2 cellular contexts compared by ENCODE assay signal in the genomic region with DNA sequence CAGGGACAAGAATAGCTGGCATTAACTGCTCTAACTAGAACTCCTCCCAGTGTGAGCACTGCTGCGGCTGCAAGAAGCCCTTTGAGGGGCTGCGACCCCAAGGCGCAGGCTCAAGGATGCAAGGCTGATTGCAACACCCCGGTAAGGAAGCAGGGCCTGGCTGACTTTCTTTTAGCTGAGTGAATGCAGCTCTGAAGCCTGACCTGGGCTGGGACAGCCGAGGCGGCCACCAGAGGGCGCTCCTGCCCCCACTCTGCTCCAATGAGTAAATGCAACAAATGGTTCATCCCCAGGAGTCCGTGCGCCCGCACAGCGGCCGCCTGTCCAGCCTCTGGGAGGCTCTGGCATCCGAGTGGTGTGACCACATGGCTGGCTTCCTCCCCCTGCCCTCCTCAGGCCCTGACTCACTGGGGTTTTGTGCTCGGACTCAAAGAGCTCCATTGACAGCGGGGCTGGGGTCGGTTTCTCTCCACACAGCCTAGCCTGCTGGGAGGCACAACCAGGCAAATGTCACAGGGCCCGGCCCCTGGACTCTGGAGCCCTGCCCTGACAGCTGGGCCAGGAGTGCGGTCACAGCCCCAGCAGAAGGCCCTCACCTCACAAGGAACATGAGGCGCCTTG.
A peak's percentile ranks its signal among the peaks of the same experiment; 100 is the strongest.
TF ChIP-seq lines count a peak whose summit lies in the region.

A gene with protein sequence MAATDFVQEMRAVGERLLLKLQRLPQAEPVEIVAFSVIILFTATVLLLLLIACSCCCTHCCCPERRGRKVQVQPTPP (plus strand): TSS at position 572 of the 621 bp plus-strand sequence. CDS start 6,768 bp downstream, outside the sequence.

TF ChIP-seq in HEK293, 187 proteins besides CTCF, POLR2A, EP300 and RAD21 (continues in another document):
- peak; percentile 14; the same call in 1 of the 2 replicates for TF ChIP-seq ZNF600 (tag by site-specific recombination; IDR thresholded peaks at IDR 0.05)
- TF ChIP-seq ZBTB20 (tag by site-specific recombination; IDR thresholded peaks at IDR 0.05), result no peak
- peak; percentile 99 for TF ChIP-seq SCRT2 (tag by site-specific recombination; IDR thresholded peaks at IDR 0.05)
- TF ChIP-seq ZNF140 (tag by site-specific recombination; IDR thresholded peaks at IDR 0.05), result no peak
- TF ChIP-seq, protein P1, sequence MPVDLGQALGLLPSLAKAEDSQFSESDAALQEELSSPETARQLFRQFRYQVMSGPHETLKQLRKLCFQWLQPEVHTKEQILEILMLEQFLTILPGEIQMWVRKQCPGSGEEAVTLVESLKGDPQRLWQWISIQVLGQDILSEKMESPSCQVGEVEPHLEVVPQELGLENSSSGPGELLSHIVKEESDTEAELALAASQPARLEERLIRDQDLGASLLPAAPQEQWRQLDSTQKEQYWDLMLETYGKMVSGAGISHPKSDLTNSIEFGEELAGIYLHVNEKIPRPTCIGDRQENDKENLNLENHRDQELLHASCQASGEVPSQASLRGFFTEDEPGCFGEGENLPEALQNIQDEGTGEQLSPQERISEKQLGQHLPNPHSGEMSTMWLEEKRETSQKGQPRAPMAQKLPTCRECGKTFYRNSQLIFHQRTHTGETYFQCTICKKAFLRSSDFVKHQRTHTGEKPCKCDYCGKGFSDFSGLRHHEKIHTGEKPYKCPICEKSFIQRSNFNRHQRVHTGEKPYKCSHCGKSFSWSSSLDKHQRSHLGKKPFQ (tag by site-specific recombination; IDR thresholded peaks at IDR 0.05), result no peak
- TF ChIP-seq, protein P2, sequence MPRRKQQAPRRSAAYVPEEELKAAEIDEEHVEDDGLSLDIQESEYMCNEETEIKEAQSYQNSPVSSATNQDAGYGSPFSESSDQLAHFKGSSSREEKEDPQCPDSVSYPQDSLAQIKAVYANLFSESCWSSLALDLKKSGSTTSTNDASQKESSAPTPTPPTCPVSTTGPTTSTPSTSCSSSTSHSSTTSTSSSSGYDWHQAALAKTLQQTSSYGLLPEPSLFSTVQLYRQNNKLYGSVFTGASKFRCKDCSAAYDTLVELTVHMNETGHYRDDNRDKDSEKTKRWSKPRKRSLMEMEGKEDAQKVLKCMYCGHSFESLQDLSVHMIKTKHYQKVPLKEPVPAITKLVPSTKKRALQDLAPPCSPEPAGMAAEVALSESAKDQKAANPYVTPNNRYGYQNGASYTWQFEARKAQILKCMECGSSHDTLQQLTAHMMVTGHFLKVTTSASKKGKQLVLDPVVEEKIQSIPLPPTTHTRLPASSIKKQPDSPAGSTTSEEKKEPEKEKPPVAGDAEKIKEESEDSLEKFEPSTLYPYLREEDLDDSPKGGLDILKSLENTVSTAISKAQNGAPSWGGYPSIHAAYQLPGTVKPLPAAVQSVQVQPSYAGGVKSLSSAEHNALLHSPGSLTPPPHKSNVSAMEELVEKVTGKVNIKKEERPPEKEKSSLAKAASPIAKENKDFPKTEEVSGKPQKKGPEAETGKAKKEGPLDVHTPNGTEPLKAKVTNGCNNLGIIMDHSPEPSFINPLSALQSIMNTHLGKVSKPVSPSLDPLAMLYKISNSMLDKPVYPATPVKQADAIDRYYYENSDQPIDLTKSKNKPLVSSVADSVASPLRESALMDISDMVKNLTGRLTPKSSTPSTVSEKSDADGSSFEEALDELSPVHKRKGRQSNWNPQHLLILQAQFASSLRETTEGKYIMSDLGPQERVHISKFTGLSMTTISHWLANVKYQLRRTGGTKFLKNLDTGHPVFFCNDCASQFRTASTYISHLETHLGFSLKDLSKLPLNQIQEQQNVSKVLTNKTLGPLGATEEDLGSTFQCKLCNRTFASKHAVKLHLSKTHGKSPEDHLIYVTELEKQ (tag by site-specific recombination; IDR thresholded peaks at IDR 0.05; ENCODE audit: borderline replicate concordance), result no peak
- TF ChIP-seq ZSCAN30 (tag by site-specific recombination; IDR thresholded peaks at IDR 0.05), result peak; percentile 35; the same call in 1 of the 2 replicates
- peak; percentile 77 for TF ChIP-seq SCRT1 (tag by site-specific recombination; IDR thresholded peaks at IDR 0.05; ENCODE audit: borderline replicate concordance)
- no peak for TF ChIP-seq ZBTB48 (tag by site-specific recombination; IDR thresholded peaks at IDR 0.05)
- TF ChIP-seq ZNF658 (tag by site-specific recombination; IDR thresholded peaks at IDR 0.05), result no peak
- TF ChIP-seq, protein P3, sequence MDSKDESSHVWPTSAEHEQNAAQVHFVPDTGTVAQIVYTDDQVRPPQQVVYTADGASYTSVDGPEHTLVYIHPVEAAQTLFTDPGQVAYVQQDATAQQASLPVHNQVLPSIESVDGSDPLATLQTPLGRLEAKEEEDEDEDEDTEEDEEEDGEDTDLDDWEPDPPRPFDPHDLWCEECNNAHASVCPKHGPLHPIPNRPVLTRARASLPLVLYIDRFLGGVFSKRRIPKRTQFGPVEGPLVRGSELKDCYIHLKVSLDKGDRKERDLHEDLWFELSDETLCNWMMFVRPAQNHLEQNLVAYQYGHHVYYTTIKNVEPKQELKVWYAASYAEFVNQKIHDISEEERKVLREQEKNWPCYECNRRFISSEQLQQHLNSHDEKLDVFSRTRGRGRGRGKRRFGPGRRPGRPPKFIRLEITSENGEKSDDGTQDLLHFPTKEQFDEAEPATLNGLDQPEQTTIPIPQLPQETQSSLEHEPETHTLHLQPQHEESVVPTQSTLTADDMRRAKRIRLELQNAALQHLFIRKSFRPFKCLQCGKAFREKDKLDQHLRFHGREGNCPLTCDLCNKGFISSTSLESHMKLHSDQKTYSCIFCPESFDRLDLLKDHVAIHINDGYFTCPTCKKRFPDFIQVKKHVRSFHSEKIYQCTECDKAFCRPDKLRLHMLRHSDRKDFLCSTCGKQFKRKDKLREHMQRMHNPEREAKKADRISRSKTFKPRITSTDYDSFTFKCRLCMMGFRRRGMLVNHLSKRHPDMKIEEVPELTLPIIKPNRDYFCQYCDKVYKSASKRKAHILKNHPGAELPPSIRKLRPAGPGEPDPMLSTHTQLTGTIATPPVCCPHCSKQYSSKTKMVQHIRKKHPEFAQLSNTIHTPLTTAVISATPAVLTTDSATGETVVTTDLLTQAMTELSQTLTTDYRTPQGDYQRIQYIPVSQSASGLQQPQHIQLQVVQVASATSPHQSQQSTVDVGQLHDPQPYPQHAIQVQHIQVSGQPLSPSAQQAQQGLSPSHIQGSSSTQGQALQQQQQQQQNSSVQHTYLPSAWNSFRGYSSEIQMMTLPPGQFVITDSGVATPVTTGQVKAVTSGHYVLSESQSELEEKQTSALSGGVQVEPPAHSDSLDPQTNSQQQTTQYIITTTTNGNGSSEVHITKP (tag by site-specific recombination; IDR thresholded peaks at IDR 0.05), result peak; percentile 80
- TF ChIP-seq ZNF548 (tag by site-specific recombination; IDR thresholded peaks at IDR 0.05), result no peak
- TF ChIP-seq ZNF654 (tag by site-specific recombination; IDR thresholded peaks at IDR 0.05; ENCODE audit: low read depth), result peak; percentile 50
- TF ChIP-seq KLF8 (tag by site-specific recombination; IDR thresholded peaks at IDR 0.05), result no peak
- TF ChIP-seq, protein P4, sequence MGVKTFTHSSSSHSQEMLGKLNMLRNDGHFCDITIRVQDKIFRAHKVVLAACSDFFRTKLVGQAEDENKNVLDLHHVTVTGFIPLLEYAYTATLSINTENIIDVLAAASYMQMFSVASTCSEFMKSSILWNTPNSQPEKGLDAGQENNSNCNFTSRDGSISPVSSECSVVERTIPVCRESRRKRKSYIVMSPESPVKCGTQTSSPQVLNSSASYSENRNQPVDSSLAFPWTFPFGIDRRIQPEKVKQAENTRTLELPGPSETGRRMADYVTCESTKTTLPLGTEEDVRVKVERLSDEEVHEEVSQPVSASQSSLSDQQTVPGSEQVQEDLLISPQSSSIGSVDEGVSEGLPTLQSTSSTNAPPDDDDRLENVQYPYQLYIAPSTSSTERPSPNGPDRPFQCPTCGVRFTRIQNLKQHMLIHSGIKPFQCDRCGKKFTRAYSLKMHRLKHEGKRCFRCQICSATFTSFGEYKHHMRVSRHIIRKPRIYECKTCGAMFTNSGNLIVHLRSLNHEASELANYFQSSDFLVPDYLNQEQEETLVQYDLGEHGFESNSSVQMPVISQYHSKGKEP (tag by site-specific recombination; IDR thresholded peaks at IDR 0.05), result peak; percentile 68
- TF ChIP-seq KLF16 (tag by site-specific recombination; IDR thresholded peaks at IDR 0.05), result no peak

TF ChIP-seq in H1, 55 proteins besides CTCF, POLR2A, EP300 and RAD21 (continues in another document):
- no peak for TF ChIP-seq TAF1 (IDR thresholded peaks at IDR 0.05; ENCODE audit: low read depth, low read length)
- TF ChIP-seq KDM4A (IDR thresholded peaks at IDR 0.05; ENCODE audit: low read depth, low read length, severe bottlenecking), result no peak
- TF ChIP-seq BCL11A (IDR thresholded peaks at IDR 0.05; ENCODE audit: low read depth in 2 of 2, low read length in 2 of 2), result no peak
- no peak for TF ChIP-seq GABPA (IDR thresholded peaks at IDR 0.05; ENCODE audit: borderline replicate concordance, insufficient read depth, low read length)
- TF ChIP-seq FOSL1 (IDR thresholded peaks at IDR 0.05; ENCODE audit: insufficient read depth, low read depth, low read length), result no peak
- TF ChIP-seq TEAD4 (IDR thresholded peaks at IDR 0.05; ENCODE audit: low read depth, low read length), result no peak
- TF ChIP-seq GTF2F1 (IDR thresholded peaks at IDR 0.05; ENCODE audit: borderline replicate concordance, low read depth, low read length), result no peak
- no peak for TF ChIP-seq JUND (IDR thresholded peaks at IDR 0.05; ENCODE audit: low read length)
- no peak for TF ChIP-seq TBP (IDR thresholded peaks at IDR 0.05; ENCODE audit: low read depth, low read length)
- TF ChIP-seq, protein P5, sequence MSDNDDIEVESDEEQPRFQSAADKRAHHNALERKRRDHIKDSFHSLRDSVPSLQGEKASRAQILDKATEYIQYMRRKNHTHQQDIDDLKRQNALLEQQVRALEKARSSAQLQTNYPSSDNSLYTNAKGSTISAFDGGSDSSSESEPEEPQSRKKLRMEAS (IDR thresholded peaks at IDR 0.05), result peak; percentile 23; the same call in 1 of the 2 replicates
- no peak for TF ChIP-seq RNF2 (IDR thresholded peaks at IDR 0.05; ENCODE audit: borderline replicate concordance, low read depth, low read length, missing control alignments, poor library complexity, severe bottlenecking)
- TF ChIP-seq EGR1 (IDR thresholded peaks at IDR 0.05; ENCODE audit: borderline replicate concordance, low read depth, low read length), result no peak
- no peak for TF ChIP-seq RFX5 (IDR thresholded peaks at IDR 0.05; ENCODE audit: borderline replicate concordance, low read depth, low read length)
- TF ChIP-seq NANOG (IDR thresholded peaks at IDR 0.05; ENCODE audit: insufficient read depth, low read depth, low read length, poor library complexity, severe bottlenecking), result no peak
- TF ChIP-seq SP4 (IDR thresholded peaks at IDR 0.05; ENCODE audit: low read length), result no peak
- TF ChIP-seq POU5F1 (IDR thresholded peaks at IDR 0.05; ENCODE audit: low read depth, low read length), result no peak
- no peak for TF ChIP-seq RBBP5 (IDR thresholded peaks at IDR 0.05; ENCODE audit: borderline replicate concordance, low read depth, low read length)
- TF ChIP-seq CREB1 (IDR thresholded peaks at IDR 0.05), result no peak
- no peak for TF ChIP-seq SIX5 (IDR thresholded peaks at IDR 0.05; ENCODE audit: low read depth, low read length)
- TF ChIP-seq, protein P6, sequence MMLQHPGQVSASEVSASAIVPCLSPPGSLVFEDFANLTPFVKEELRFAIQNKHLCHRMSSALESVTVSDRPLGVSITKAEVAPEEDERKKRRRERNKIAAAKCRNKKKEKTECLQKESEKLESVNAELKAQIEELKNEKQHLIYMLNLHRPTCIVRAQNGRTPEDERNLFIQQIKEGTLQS (IDR thresholded peaks at IDR 0.05; ENCODE audit: insufficient read depth, low read depth, low read length), result no peak
- TF ChIP-seq RXRA (IDR thresholded peaks at IDR 0.05; ENCODE audit: insufficient read depth, low read depth, low read length), result no peak
- TF ChIP-seq SIN3A (conservative IDR thresholded peaks at IDR 0.05 in 1 of 2, IDR thresholded peaks at IDR 0.05 in 1 of 2; ENCODE audit: low read depth in 1 of 2, low read length in 2 of 2), result peak in 1 of 2 experiments; percentile 71; a peak in 2 of 4 replicates
- TF ChIP-seq ASH2L (IDR thresholded peaks at IDR 0.05; ENCODE audit: low read length), result no peak
- peak; percentile 94 for TF ChIP-seq CEBPB (IDR thresholded peaks at IDR 0.05; ENCODE audit: low read depth, low read length)
- TF ChIP-seq NRF1 (IDR thresholded peaks at IDR 0.05; ENCODE audit: low read depth, low read length), result no peak
